16 cellular contexts compared by ENCODE assay signal in genomic region chr3:149278911-149279310, GRCh38. TPM values are rescaled to one million over a fixed set of nuclear protein-coding genes. Genes with fewer than 3 reads are reported as not detected.
A peak's percentile ranks its signal among the peaks of the same experiment; 100 is the strongest.
DNase-seq lines count a peak whose midpoint lies in the region; ATAC-seq, FAIRE-seq and TF ChIP-seq lines count a peak whose summit lies in the region.
"Had no signal": no experiment of that assay in that cellular context is flagged by ENCODE, and none has a peak within 500 bp of the region (broad histone marks: within the 10 kb centered on the region; RNA-seq: fewer than 3 reads in every experiment).

No MANE protein-coding gene starts in this region.

- TF ChIP-seq CTCF in left lung (IDR thresholded peaks at IDR 0.05) (no peak), smooth muscle cell (IDR thresholded peaks at IDR 0.05; ENCODE audit: borderline replicate concordance, insufficient read depth, poor library complexity, severe bottlenecking) (no peak)

- H3K27ac ChIP-seq in left lung, result no peak overlapping the region
- H3K27ac ChIP-seq in smooth muscle cell (ENCODE audit: low read depth), result no peak overlapping the region
- no peak overlapping the region for H3K27ac ChIP-seq in right cardiac atrium (ENCODE audit: low read length)
- H3K27ac ChIP-seq: SK-N-MC had no signal

- no peak for DNase-seq in GM12891 (ENCODE audit: insufficient read length, low spot score)
- no peak for DNase-seq in left lung
- no peak for DNase-seq in smooth muscle cell (lab: John Stamatoyannopoulos, UW; ENCODE audit: unreplicated experiment)
- no peak for DNase-seq in DMS79 (lab: John Stamatoyannopoulos, UW)
- DNase-seq in right cardiac atrium, result no peak
- DNase-seq: DMS 273 treated with DMSO at 0.1 percent for 48 hours, EL, NCI-H146, NCI-H2107, NCI-H345, NCI-H69 had no signal

- H3F3A ChIP-seq in smooth muscle cell (ENCODE audit: low read depth), result no peaks in the 10 kb centered on the region

- no peak for TF ChIP-seq POLR2A in GM12891 (IDR thresholded peaks at IDR 0.05; ENCODE audit: low read depth, low read length)

- H2AFZ ChIP-seq in smooth muscle cell (ENCODE audit: low read depth), result peak overlapping the region; percentile 37

- H3K4me2 ChIP-seq in smooth muscle cell, result no peak overlapping the region

- H3K4me3 ChIP-seq in left lung, result no peak overlapping the region
- H3K4me3 ChIP-seq in smooth muscle cell, result no peak overlapping the region
- H3K4me3 ChIP-seq in right cardiac atrium (ENCODE audit: low read length), result no peak overlapping the region
- H3K4me3 ChIP-seq: SK-N-MC had no signal

- no peaks in the 10 kb centered on the region for H3K36me3 ChIP-seq in left lung
- no peaks in the 10 kb centered on the region for H3K36me3 ChIP-seq in smooth muscle cell (ENCODE audit: low read depth)

- H3K79me2 ChIP-seq in smooth muscle cell (ENCODE audit: low read depth), result no peaks in the 10 kb centered on the region

- H3K9ac ChIP-seq in smooth muscle cell (ENCODE audit: low read depth), result no peak overlapping the region

- H4K20me1 ChIP-seq in smooth muscle cell (ENCODE audit: low read depth), result no peaks in the 10 kb centered on the region

- H3K27me3 ChIP-seq in left lung, result no peaks in the 10 kb centered on the region
- no peaks in the 10 kb centered on the region for H3K27me3 ChIP-seq in smooth muscle cell (ENCODE audit: low read depth)
- H3K27me3 ChIP-seq in right cardiac atrium (ENCODE audit: control insufficient read depth, insufficient read depth), result no peaks in the 10 kb centered on the region

- FAIRE-seq in GM12891 (lab: Jason Lieb, UNC) (peak; percentile 55), TTC549 (lab: Jason Lieb, UNC) (peak; percentile 95)
- FAIRE-seq: H54 had no signal

- WGBS in smooth muscle cell (ENCODE audit: low lambda C conversion rate), result 27% methylated on average over 2 of the region's 2 CpGs
- WGBS in right cardiac atrium, result 70% methylated on average over 2 of the region's 2 CpGs

- ATAC-seq in left lung (peak; percentile 42), right cardiac atrium (no peak), GM18858 (IDR thresholded peaks at IDR 0.05; ENCODE audit: unreplicated experiment) (no peak)

- H3K4me1 ChIP-seq in left lung (peaks cover 6 to 35% of the 10 kb centered on the region in 2 donors), smooth muscle cell (ENCODE audit: low read depth) (peaks cover 7% of the 10 kb centered on the region), right cardiac atrium (ENCODE audit: control insufficient read depth, insufficient read depth, low read length) (no peaks in the 10 kb centered on the region)

- H3K9me3 ChIP-seq in left lung (no peaks in the 10 kb centered on the region), smooth muscle cell (replicated peaks; ENCODE audit: low read depth) (no peaks in the 10 kb centered on the region), right cardiac atrium (ENCODE audit: control insufficient read depth, low read length) (no peaks in the 10 kb centered on the region)

- intact Hi-C loops in left lung (cut with DNase I), result loop anchor here in 1 of 2 donors (5.0 kb wide), 1 partner anchor 327 kb away; no protein-coding TSS in a partner anchor
- intact Hi-C loops in right cardiac atrium (cut with DNase I), result loop anchor here in 2 of 4 donors (10.0 kb wide), 2 partner anchors 324 to 414 kb away; partner anchors contain the start of gene CPA3 (in 1 of the 2)

TF ChIP-seq in GM12891, 5 proteins besides CTCF, POLR2A, EP300 and RAD21:
- TF ChIP-seq SPI1 (IDR thresholded peaks at IDR 0.05; ENCODE audit: low read depth, low read length), result no peak
- no peak for TF ChIP-seq POLR2AphosphoS5 (IDR thresholded peaks at IDR 0.05; ENCODE audit: low read depth, low read length)
- TF ChIP-seq PAX5 (IDR thresholded peaks at IDR 0.05; ENCODE audit: insufficient read depth, low read length, severe bottlenecking), result no peak
- no peak for TF ChIP-seq POU2F2 (IDR thresholded peaks at IDR 0.05; ENCODE audit: low read depth, low read length)
- no peak for TF ChIP-seq TAF1 (IDR thresholded peaks at IDR 0.05; ENCODE audit: low read depth, low read length)

RNA-seq across cellular contexts. Expression of gene TM4SF18, which starts 54.5 kb away (rescaled TPM):
- not detected for polyA plus RNA-seq in GM12891 (2012; ENCODE audit: low read depth, missing spikeins)
- 1 to 10 TPM; 8.5 to 8.8 TPM for total RNA-seq in left lung
- 0.40 and 0.58 TPM in 2 replicates for total RNA-seq in smooth muscle cell
- 0.37 and 0.86 TPM in 2 replicates for polyA plus RNA-seq in smooth muscle cell
- 1 to 10 TPM; 2.9 to 6.1 (median 5.2) TPM for total RNA-seq in right cardiac atrium
- 4.5 TPM for polyA plus RNA-seq in right cardiac atrium

RNA-seq across cellular contexts. Expression of gene CP, which starts 57.3 kb away (rescaled TPM):
- not detected for polyA plus RNA-seq in GM12891 (2012; ENCODE audit: low read depth, missing spikeins)
- total RNA-seq in left lung (10 to 100 TPM in 1 of 2 donors, 1 to 10 TPM in 1; 5.8 to 15.4 TPM), smooth muscle cell (2.5 and 2.6 TPM in 2 replicates), right cardiac atrium (10 to 100 TPM; 11.0 to 31.2 (median 27.5) TPM)
- polyA plus RNA-seq in smooth muscle cell (0.67 TPM in 1 of 2 replicates, not detected in the other), right cardiac atrium (14.5 TPM)
- polyA plus RNA-seq: BJ had no signal
